In genomic region chr17:35541434-35541833, GRCh38 we compare ENCODE assay signal across 11 cellular contexts. TPM values are rescaled to one million over a fixed set of nuclear protein-coding genes. Genes with fewer than 3 reads are reported as not detected.
DNase-seq lines count a peak whose midpoint lies in the region; ATAC-seq and TF ChIP-seq lines count a peak whose summit lies in the region.
"Had no signal": no experiment of that assay in that cellular context is flagged by ENCODE, and none has a peak within 500 bp of the region (broad histone marks: within the 10 kb centered on the region; RNA-seq: fewer than 3 reads in every experiment).

No MANE protein-coding gene starts in this region.

- H3K36me3 ChIP-seq in CD8-positive, alpha-beta memory T cell (ENCODE audit: insufficient read depth, low read length) = no peaks in the 10 kb centered on the region
- H3K36me3 ChIP-seq in brain microvascular endothelial cell (replicated peaks) = no peaks in the 10 kb centered on the region

- CTCF ChIA-PET in CD8-positive, alpha-beta memory T cell (lab: Charles Lee) = interaction anchor here (0.6 to 13.3 kb wide), 5 partner anchors 26 to 371 kb away, joined by 3 to 167 read pairs (median 4); partner anchors contain the start of gene PEX12

- no peaks in the 10 kb centered on the region for H3K9me3 Mint-ChIP-seq in CD8-positive, alpha-beta memory T cell
- no peaks in the 10 kb centered on the region for H3K9me3 Mint-ChIP-seq in osteocyte (ENCODE audit: unreplicated experiment)

- H3K27ac ChIP-seq in CD8-positive, alpha-beta memory T cell (ENCODE audit: low read depth, low read length) = peak overlapping the region; percentile 74
- H3K27ac ChIP-seq in brain microvascular endothelial cell (peak overlapping the region; percentile 55), substantia nigra (ENCODE audit: low read depth, low read length, poor library complexity, severe bottlenecking) (no peak overlapping the region)

- TF ChIP-seq CTCF in brain microvascular endothelial cell (IDR thresholded peaks at IDR 0.05; ENCODE audit: low read depth, low read length, missing control alignments) (no peak), osteocyte (IDR thresholded peaks at IDR 0.05) (no peak)

- peaks cover 37% of the 10 kb centered on the region for H3K4me1 ChIP-seq in CD8-positive, alpha-beta memory T cell (ENCODE audit: insufficient read depth, low read length)

- peak overlapping the region; percentile 71 for H3K4me3 ChIP-seq in CD8-positive, alpha-beta memory T cell (ENCODE audit: low read length)
- no peak overlapping the region for H3K4me3 ChIP-seq in brain microvascular endothelial cell (ENCODE audit: low read depth, low read length)

- H3K27me3 Mint-ChIP-seq in CD8-positive, alpha-beta memory T cell = no peaks in the 10 kb centered on the region
- H3K27me3 Mint-ChIP-seq in osteocyte (ENCODE audit: unreplicated experiment) = peaks cover 18% of the 10 kb centered on the region

- H3K36me3 Mint-ChIP-seq in CD8-positive, alpha-beta memory T cell = peaks cover 1 to 24% (median 3%) of the 10 kb centered on the region in 3 donors
- H3K36me3 Mint-ChIP-seq in osteocyte (ENCODE audit: unreplicated experiment) = no peaks in the 10 kb centered on the region

- H3K9me3 ChIP-seq in CD8-positive, alpha-beta memory T cell (ENCODE audit: low read length) = no peaks in the 10 kb centered on the region

- no peak for ATAC-seq in HG03354 (IDR thresholded peaks at IDR 0.05; ENCODE audit: poor library complexity, severe bottlenecking, unreplicated experiment)

- no peaks in the 10 kb centered on the region for H3K27me3 ChIP-seq in CD8-positive, alpha-beta memory T cell (ENCODE audit: insufficient read depth, low read length, poor library complexity, severe bottlenecking)
- H3K27me3 ChIP-seq in brain microvascular endothelial cell (replicated peaks) = no peaks in the 10 kb centered on the region

- H3K4me3 Mint-ChIP-seq in CD8-positive, alpha-beta memory T cell = peak overlapping the region; percentile 85 to 95 (median 91)
- H3K4me3 Mint-ChIP-seq in osteocyte (ENCODE audit: unreplicated experiment) = no peak overlapping the region

- H3K27ac Mint-ChIP-seq in CD8-positive, alpha-beta memory T cell = peak overlapping the region; percentile 91 to 100 (median 97)
- H3K27ac Mint-ChIP-seq in osteocyte (ENCODE audit: unreplicated experiment) = peak overlapping the region; percentile 70

- DNase-seq in CD8-positive, alpha-beta memory T cell = no peak
- DNase-seq in LoVo (ENCODE audit: low spot score) (peak; percentile 5), brain microvascular endothelial cell (no peak), osteocyte (ENCODE audit: extremely low spot score, unreplicated experiment) (no peak), substantia nigra (lab: John Stamatoyannopoulos, UW) (no peak), NCI-H446 (lab: John Stamatoyannopoulos, UW) (no peak), NCI-H2107 (lab: John Stamatoyannopoulos, UW) (no peak)
- DNase-seq: activated CD8-positive, alpha-beta memory T cell treated with anti-CD3 and anti-CD28 coated beads, Interleukin-2, amount 50 U/mL, for 48 hours; stimulated activated CD4-positive, alpha-beta T cell treated with anti-CD3 and anti-CD28 coated beads, Interleukin-2, amount 100 ng/mL, for 48 hours had no signal

- POLR2A ChIA-PET in CD8-positive, alpha-beta memory T cell (lab: Charles Lee) = interaction anchor here (1.6 kb wide), 1 partner anchor 11 kb away, joined by 3 read pairs; no protein-coding TSS in a partner anchor

- H3K4me1 Mint-ChIP-seq in CD8-positive, alpha-beta memory T cell = peaks cover 43 to 52% (median 51%) of the 10 kb centered on the region in 3 donors
- H3K4me1 Mint-ChIP-seq in osteocyte (ENCODE audit: unreplicated experiment) = peaks cover 14% of the 10 kb centered on the region

- in situ Hi-C loops in brain microvascular endothelial cell (cut with HindIII; ENCODE audit: low pct_ligation_motif_present, low sequenced_read_pairs) = loop anchor here (25.0 kb wide), 1 partner anchor 229 kb away; no protein-coding TSS in a partner anchor

RNA-seq across cellular contexts. Expression of gene SLFN12L, which starts 4.0 kb away (rescaled TPM):
- 10 to 100 TPM; 48.8 to 50.8 TPM for total RNA-seq in CD8-positive, alpha-beta memory T cell
- 27.5 TPM for polyA plus RNA-seq in CD8-positive, alpha-beta memory T cell
- not detected in 2 replicates for total RNA-seq in osteocyte

RNA-seq across cellular contexts. Expression of gene SLFN14, which starts 19.2 kb away (rescaled TPM):
- under 1 TPM; 0.15 to 0.16 TPM for total RNA-seq in CD8-positive, alpha-beta memory T cell
- 0.13 TPM for polyA plus RNA-seq in CD8-positive, alpha-beta memory T cell
- total RNA-seq in osteocyte = not detected in 2 replicates
- total RNA-seq: lung microvascular endothelial cell had no signal

RNA-seq across cellular contexts. Expression of gene PEX12, which starts 36.9 kb away (rescaled TPM):
- total RNA-seq in CD8-positive, alpha-beta memory T cell = 1 to 10 TPM; 8.3 to 8.5 TPM
- polyA plus RNA-seq in CD8-positive, alpha-beta memory T cell = 2.0 TPM
- 6.9 and 7.0 TPM in 2 replicates for total RNA-seq in osteocyte

RNA-seq across cellular contexts. Expression of gene AP2B1, which starts 45.7 kb away (rescaled TPM):
- total RNA-seq in CD8-positive, alpha-beta memory T cell = 100 to 1,000 TPM; 163 to 178 TPM
- 67.9 TPM for polyA plus RNA-seq in CD8-positive, alpha-beta memory T cell
- 201 and 208 TPM in 2 replicates for total RNA-seq in osteocyte

Comparison
In these comparisons a context has a peak if more than half of its experiments do, and no peak if none do; other contexts are left out.
1. RNA of gene SLFN12L, which starts 4.0 kb away (total RNA-seq): 48.8 to 50.8 TPM in CD8-positive, alpha-beta memory T cell; not detected in osteocyte; every median in the first group is over 10 times any median in the second.